Comparison of ENCODE assay signal across 8 cellular contexts in the genomic region with DNA sequence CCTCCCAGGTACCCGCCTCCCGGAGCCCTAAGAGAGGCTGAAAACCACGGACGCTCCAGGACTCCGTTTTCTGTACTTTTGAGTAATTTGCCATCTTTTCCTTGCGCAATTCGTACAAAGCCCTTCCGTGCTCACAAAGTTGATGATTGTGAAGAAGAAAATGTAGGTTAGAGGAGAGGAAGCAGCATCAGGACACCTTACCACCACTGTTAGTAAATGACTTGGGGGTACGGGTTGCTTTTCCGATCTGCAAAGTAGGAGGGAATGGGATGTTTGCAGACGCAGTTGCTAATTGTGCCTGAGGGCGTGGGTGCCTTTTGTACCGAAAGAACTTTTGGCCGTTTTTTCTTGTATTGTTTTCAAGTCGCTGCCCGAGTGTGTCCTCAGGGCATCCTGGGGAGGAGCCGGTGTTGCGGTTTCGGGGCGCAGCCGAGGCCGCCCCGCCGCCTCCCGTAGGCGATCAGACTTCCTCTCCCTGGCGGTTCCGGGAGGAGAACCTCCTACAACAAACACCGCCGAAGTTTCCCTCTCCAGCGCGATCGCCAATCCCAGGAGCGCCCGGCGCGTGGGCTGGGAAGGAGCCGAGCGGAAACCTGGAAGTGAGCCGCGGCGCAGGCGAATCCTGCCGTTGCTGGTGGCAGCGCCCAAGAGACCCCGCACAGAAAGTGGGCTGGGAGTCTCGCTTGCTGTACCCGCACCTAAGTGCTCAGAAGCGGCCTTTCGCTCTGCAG. TPM values are rescaled to one million over a fixed set of nuclear protein-coding genes. Genes with fewer than 3 reads are reported as not detected.
DNase-seq lines count a peak whose midpoint lies in the region; ATAC-seq, FAIRE-seq and TF ChIP-seq lines count a peak whose summit lies in the region.

No MANE protein-coding gene starts in this region.

- peak; percentile 59 for FAIRE-seq in keratinocyte (lab: Jason Lieb, UNC)

- no peak overlapping the region for H3K27ac Mint-ChIP-seq in T-helper 1 cell treated with Interleukin-12 subunit alpha and Interleukin-12 subunit beta and Interleukin-4 antibody, amounts not matched to agents 30 μg/mL and 1 μg/mL, for 36 hours

- no peaks in the 10 kb centered on the region for H3K36me3 ChIP-seq in keratinocyte (ENCODE audit: control insufficient read depth in 2 of 2, extremely low read depth in 1 of 2, insufficient read depth in 2 of 2, low read length in 2 of 2)
- H3K36me3 ChIP-seq in skeletal muscle tissue (ENCODE audit: control insufficient read depth in 3 of 3, insufficient read depth in 3 of 3, low read length in 3 of 3) = no peaks in the 10 kb centered on the region

- H3K4me2 ChIP-seq in keratinocyte (ENCODE audit: control insufficient read depth, extremely low read depth, insufficient read depth, low read depth, low read length) = peak overlapping the region; percentile 99

- H3K9me1 ChIP-seq in keratinocyte (ENCODE audit: control insufficient read depth, extremely low read depth, insufficient read depth, low read length) = no peaks in the 10 kb centered on the region

- H3K9ac ChIP-seq in keratinocyte (ENCODE audit: control insufficient read depth, extremely low read depth, insufficient read depth, low read length) (peak overlapping the region; percentile 83), skeletal muscle tissue (ENCODE audit: low read depth in 1 of 3, low read length in 3 of 3) (peak overlapping the region in 2 of 3 donors; percentile 2 to 66)

- dilution Hi-C loops in keratinocyte (cut with MboI; ENCODE audit: extremely low pct_ligation_motif_present, low sequenced_read_pairs) = no loop called here

- no peaks in the 10 kb centered on the region for H3K9me3 Mint-ChIP-seq in T-helper 1 cell treated with Interleukin-12 subunit alpha and Interleukin-12 subunit beta and Interleukin-4 antibody, amounts not matched to agents 30 μg/mL and 1 μg/mL, for 36 hours

- H3K4me3 ChIP-seq in cardiac fibroblast (replicated peaks in 1 of 2; ENCODE audit: low read depth in 2 of 2, low read length in 2 of 2) = peak overlapping the region; percentile 72 to 74
- peak overlapping the region; percentile 49 to 83 (median 76) for H3K4me3 ChIP-seq in keratinocyte (ENCODE audit: control insufficient read depth in 2 of 3, extremely low read depth in 1 of 3, insufficient read depth in 2 of 3, low read depth in 1 of 3, low read length in 3 of 3)
- peak overlapping the region; percentile 70 to 83 (median 77) for H3K4me3 ChIP-seq in skeletal muscle tissue (ENCODE audit: low read length in 3 of 3)

- peak overlapping the region; percentile 79 for H3K4me3 Mint-ChIP-seq in T-helper 1 cell treated with Interleukin-12 subunit alpha and Interleukin-12 subunit beta and Interleukin-4 antibody, amounts not matched to agents 30 μg/mL and 1 μg/mL, for 36 hours

- H2AFZ ChIP-seq in keratinocyte (ENCODE audit: control insufficient read depth, low read length) = peak overlapping the region; percentile 97

- H3K79me2 ChIP-seq in keratinocyte (ENCODE audit: control insufficient read depth, insufficient read depth, low read length) = no peaks in the 10 kb centered on the region

- peaks cover 18% of the 10 kb centered on the region for H3K4me1 ChIP-seq in keratinocyte (ENCODE audit: control insufficient read depth, extremely low read depth, insufficient read depth, low read length)
- H3K4me1 ChIP-seq in skeletal muscle tissue (ENCODE audit: control insufficient read depth in 3 of 3, insufficient read depth in 3 of 3, low read length in 3 of 3) = peaks cover 29 to 32% (median 31%) of the 10 kb centered on the region in 3 donors

- peaks cover 14% of the 10 kb centered on the region for H3K4me1 Mint-ChIP-seq in T-helper 1 cell treated with Interleukin-12 subunit alpha and Interleukin-12 subunit beta and Interleukin-4 antibody, amounts not matched to agents 30 μg/mL and 1 μg/mL, for 36 hours (ENCODE audit: low read depth)

- H3K9me3 ChIP-seq in keratinocyte (ENCODE audit: control insufficient read depth, low read depth, low read length) (no peaks in the 10 kb centered on the region), skeletal muscle tissue (ENCODE audit: control insufficient read depth in 3 of 3, low read length in 3 of 3) (no peaks in the 10 kb centered on the region)

- ATAC-seq in HG03354 (IDR thresholded peaks at IDR 0.05; ENCODE audit: poor library complexity, severe bottlenecking, unreplicated experiment) = no peak

- DNase-seq in T-helper 1 cell (no peak), NCI-H69 (lab: John Stamatoyannopoulos, UW) (peak; percentile 80), cardiac fibroblast (ENCODE audit: low read depth in 2 of 2) (peak; percentile 81), keratinocyte (ENCODE audit: low read depth, low spot score) (peak; percentile 59), superior temporal gyrus (ENCODE audit: extremely low spot score) (no peak)

- H3K36me3 Mint-ChIP-seq in T-helper 1 cell treated with Interleukin-12 subunit alpha and Interleukin-12 subunit beta and Interleukin-4 antibody, amounts not matched to agents 30 μg/mL and 1 μg/mL, for 36 hours (ENCODE audit: low read depth) = peaks cover 3% of the 10 kb centered on the region

- peaks cover 84% of the 10 kb centered on the region for H3K27me3 Mint-ChIP-seq in T-helper 1 cell treated with Interleukin-12 subunit alpha and Interleukin-12 subunit beta and Interleukin-4 antibody, amounts not matched to agents 30 μg/mL and 1 μg/mL, for 36 hours (ENCODE audit: low read depth)

- H3K27me3 ChIP-seq in keratinocyte (ENCODE audit: control insufficient read depth, extremely low read depth, insufficient read depth, low read length) (no peaks in the 10 kb centered on the region), skeletal muscle tissue (ENCODE audit: control insufficient read depth in 3 of 3, insufficient read depth in 3 of 3, low read length in 3 of 3) (peaks cover 42 to 57% (median 54%) of the 10 kb centered on the region in 3 donors)

- no peaks in the 10 kb centered on the region for H4K20me1 ChIP-seq in keratinocyte (ENCODE audit: control insufficient read depth, extremely low read depth, insufficient read depth, low read length)

- TF ChIP-seq CTCF in cardiac fibroblast (IDR thresholded peaks at IDR 0.05; ENCODE audit: low read depth, low read length) (no peak), keratinocyte (optimal IDR thresholded peaks at IDR 0.05 in 1 of 3, IDR thresholded peaks at IDR 0.05 in 1 of 3, conservative IDR thresholded peaks at IDR 0.05 in 1 of 3; ENCODE audit: extremely low read depth in 1 of 3, insufficient read depth in 2 of 3, low read length in 3 of 3) (no peak)

- H3K27ac ChIP-seq in keratinocyte (ENCODE audit: control insufficient read depth, insufficient read depth, low read length) (peak overlapping the region; percentile 91), skeletal muscle tissue (ENCODE audit: low read depth, low read length) (no peak overlapping the region)

RNA-seq across cellular contexts. Expression of gene PRR15, which starts 1.0 kb away (rescaled TPM):
- 0.81 to 2.0 TPM (median 1.8 TPM) in 3 replicates for polyA plus RNA-seq in keratinocyte
- 0.61 TPM for polyA plus RNA-seq in keratinocyte (2011; ENCODE audit: low read depth)
- polyA plus RNA-seq in keratinocyte (2011; cell fraction: cytosol; rRNA removed) = 1.3 and 1.7 TPM in 2 replicates
- 1.3 and 2.0 TPM in 2 replicates for polyA plus RNA-seq in keratinocyte (2011; cell fraction: nucleus; rRNA removed)
- 1.5 and 2.1 TPM in 2 replicates for polyA plus RNA-seq in keratinocyte (2012; ENCODE audit: low replicate concordance)
- polyA minus RNA-seq in keratinocyte = 0.19 to 0.36 TPM (median 0.20 TPM) in 3 replicates
- polyA minus RNA-seq in keratinocyte (2011; cell fraction: cytosol; rRNA and poly(A)+ RNA removed) = 1.9 TPM
- polyA minus RNA-seq in keratinocyte (2011; cell fraction: nucleus; rRNA and poly(A)+ RNA removed) = 0.47 and 0.84 TPM in 2 replicates
- not detected for total RNA-seq in skeletal muscle tissue

Comparison
In these comparisons a context has a peak if more than half of its experiments do, and no peak if none do; other contexts are left out.
1. DNase-seq: peak in NCI-H69 (single experiment), cardiac fibroblast (2 of 2) and keratinocyte (single experiment); none in T-helper 1 cell (0 of 5) and superior temporal gyrus (single experiment).
2. Peak in every context shown above with its lines, with median percentiles within 50 percentile points of each other: H3K4me3 ChIP-seq.